ENCODE assay signal across 18 cellular contexts in the genomic region with DNA sequence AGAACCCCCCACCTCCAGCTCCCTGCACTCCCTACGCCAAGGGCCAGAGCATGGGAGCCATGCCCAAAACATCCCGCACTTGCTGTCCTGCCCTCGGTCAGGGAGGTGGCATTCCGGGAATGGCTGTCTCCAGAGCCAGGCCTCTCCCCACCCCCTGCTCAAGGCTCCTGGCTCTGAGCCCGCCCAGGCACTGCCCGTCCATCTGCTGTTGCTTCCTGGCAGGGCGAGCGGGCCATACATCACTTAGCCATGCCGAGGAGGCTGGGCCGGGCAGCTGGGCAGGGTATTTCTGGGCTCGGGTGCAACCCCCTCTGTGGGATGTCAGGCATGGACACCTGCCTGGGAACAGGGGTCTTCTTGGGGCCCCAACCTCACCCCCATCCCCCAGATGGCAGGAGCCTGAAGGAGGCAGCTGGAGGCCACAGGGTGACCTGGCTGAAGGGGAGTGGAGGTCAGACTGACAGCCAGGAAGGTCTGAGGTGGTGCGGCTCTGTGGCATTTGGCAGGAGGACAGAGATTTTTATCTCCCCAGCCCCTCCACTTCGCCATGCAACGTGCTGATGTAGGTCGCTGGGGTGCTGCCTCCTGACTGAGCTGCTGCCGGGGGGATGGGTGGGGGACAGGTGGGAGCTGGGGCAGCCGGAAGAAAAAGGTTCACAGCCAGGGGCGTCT. TPM values are rescaled to one million over a fixed set of nuclear protein-coding genes. Genes with fewer than 3 reads are reported as not detected.
DNase-seq lines count a peak whose midpoint lies in the region; ATAC-seq and TF ChIP-seq lines count a peak whose summit lies in the region.
"Had no signal": no experiment of that assay in that cellular context is flagged by ENCODE, and none has a peak within 500 bp of the region (broad histone marks: within the 10 kb centered on the region; RNA-seq: fewer than 3 reads in every experiment).

No MANE protein-coding gene starts in this region.

- no peaks in the 10 kb centered on the region for H3K79me2 ChIP-seq in osteoblast (ENCODE audit: insufficient read depth, low read length)

- no peaks in the 10 kb centered on the region for H3K9me3 ChIP-seq in adrenal gland (replicated peaks in 1 of 3)
- H3K9me3 ChIP-seq in osteoblast (ENCODE audit: low read depth, low read length): no peaks in the 10 kb centered on the region
- H3K9me3 ChIP-seq: HAP-1, Peyer's patch had no signal

- no peaks in the 10 kb centered on the region for H3K36me3 Mint-ChIP-seq in type B pancreatic cell
- H3K36me3 Mint-ChIP-seq: CD4-positive, CD25-positive, alpha-beta regulatory T cell; stimulated activated effector memory CD8-positive, alpha-beta T cell treated with anti-CD3 and anti-CD28 coated beads, Interleukin-12 subunit alpha, Interleukin-12 subunit beta, amount 100 ng/mL, for 72 hours had no signal

- H2AFZ ChIP-seq in osteoblast (ENCODE audit: low read length): no peak overlapping the region

- TF ChIP-seq CTCF in adrenal gland (IDR thresholded peaks at IDR 0.05): no peak
- TF ChIP-seq CTCF in osteoblast (IDR thresholded peaks at IDR 0.05; ENCODE audit: extremely low read depth, low read depth, low read length): no peak
- TF ChIP-seq CTCF in foreskin keratinocyte (conservative IDR thresholded peaks at IDR 0.05): no peak
- TF ChIP-seq CTCF in type B pancreatic cell (conservative IDR thresholded peaks at IDR 0.05): no peak

- H3K27ac ChIP-seq in adrenal gland: no peak overlapping the region
- no peak overlapping the region for H3K27ac ChIP-seq in osteoblast (ENCODE audit: low read depth, low read length)
- H3K27ac ChIP-seq in foreskin keratinocyte: no peak overlapping the region
- H3K27ac ChIP-seq: Peyer's patch had no signal

- TF ChIP-seq POLR2A in adrenal gland (IDR thresholded peaks at IDR 0.05): no peak

- H3K27ac Mint-ChIP-seq in type B pancreatic cell: no peak overlapping the region
- H3K27ac Mint-ChIP-seq: CD4-positive, CD25-positive, alpha-beta regulatory T cell; progenitor cell of endocrine pancreas; stimulated activated effector memory CD8-positive, alpha-beta T cell treated with anti-CD3 and anti-CD28 coated beads, Interleukin-12 subunit alpha, Interleukin-12 subunit beta, amount 100 ng/mL, for 72 hours had no signal

- no peak for ATAC-seq in foreskin keratinocyte
- ATAC-seq: stimulated activated effector memory CD8-positive, alpha-beta T cell treated with anti-CD3 and anti-CD28 coated beads, Interleukin-12 subunit alpha, Interleukin-12 subunit beta, amount 100 ng/mL, for 72 hours had no signal

- H3K36me3 ChIP-seq in adrenal gland (replicated peaks in 1 of 2) (no peaks in the 10 kb centered on the region), osteoblast (ENCODE audit: insufficient read depth, low read length) (no peaks in the 10 kb centered on the region)
- H3K36me3 ChIP-seq: HAP-1, Peyer's patch had no signal

- H3K27me3 ChIP-seq in adrenal gland (no peaks in the 10 kb centered on the region), osteoblast (ENCODE audit: insufficient read depth, low read length) (peaks cover 18% of the 10 kb centered on the region), foreskin keratinocyte (peaks cover 31% of the 10 kb centered on the region)
- H3K27me3 ChIP-seq: Peyer's patch had no signal

- peaks cover 55% of the 10 kb centered on the region for H3K27me3 Mint-ChIP-seq in type B pancreatic cell

- intact Hi-C loops in adrenal gland (cut with DNase I): no loop called here

- no peak overlapping the region for H3K4me3 ChIP-seq in adrenal gland
- no peak overlapping the region for H3K4me3 ChIP-seq in osteoblast (ENCODE audit: insufficient read depth, low read length)
- H3K4me3 ChIP-seq: HAP-1, Peyer's patch had no signal

- peaks cover 22% of the 10 kb centered on the region for H3K4me1 Mint-ChIP-seq in type B pancreatic cell (ENCODE audit: unreplicated experiment)
- H3K4me1 Mint-ChIP-seq: CD4-positive, CD25-positive, alpha-beta regulatory T cell; stimulated activated effector memory CD8-positive, alpha-beta T cell treated with anti-CD3 and anti-CD28 coated beads, Interleukin-12 subunit alpha, Interleukin-12 subunit beta, amount 100 ng/mL, for 72 hours had no signal

- no peaks in the 10 kb centered on the region for H3K9me3 Mint-ChIP-seq in type B pancreatic cell
- H3K9me3 Mint-ChIP-seq: stimulated activated effector memory CD8-positive, alpha-beta T cell treated with anti-CD3 and anti-CD28 coated beads, Interleukin-12 subunit alpha, Interleukin-12 subunit beta, amount 100 ng/mL, for 72 hours had no signal

- 21 to 66% (median 28%) methylated on average over 3 to 18 of the region's 18 CpGs for WGBS in adrenal gland, 4 donors

- H3K4me3 Mint-ChIP-seq in type B pancreatic cell: no peak overlapping the region
- H3K4me3 Mint-ChIP-seq: CD4-positive, CD25-positive, alpha-beta regulatory T cell; stimulated activated effector memory CD8-positive, alpha-beta T cell treated with anti-CD3 and anti-CD28 coated beads, Interleukin-12 subunit alpha, Interleukin-12 subunit beta, amount 100 ng/mL, for 72 hours had no signal

- H4K20me1 ChIP-seq in osteoblast (ENCODE audit: insufficient read depth, low read length): no peaks in the 10 kb centered on the region

- DNase-seq in DMS 273 (lab: John Stamatoyannopoulos, UW; ENCODE audit: unreplicated experiment) (peak; percentile 92), NCI-H1105 (lab: John Stamatoyannopoulos, UW) (peak; percentile 52), adrenal gland (peak; percentile 85 to 96 (median 93)), osteoblast (ENCODE audit: insufficient read length, low spot score, missing footprints) (peak; percentile 79), pons (ENCODE audit: low spot score) (no peak), foreskin keratinocyte (no peak), type B pancreatic cell (ENCODE audit: extremely low spot score, unreplicated experiment) (no peak)
- no peak for DNase-seq in stimulated activated naive CD4-positive, alpha-beta T cell (lab: John Stamatoyannopoulos, UW)
- DNase-seq: activated CD4-positive, alpha-beta T cell treated with anti-CD3 and anti-CD28 coated beads, Interleukin-2, amount 50 U/mL, for 1 hour; CD4-positive, CD25-positive, alpha-beta regulatory T cell; KG1; NCI-H2107; stimulated activated CD4-positive, alpha-beta T cell treated with anti-CD3 and anti-CD28 coated beads, Interleukin-4, amount 100 ng/mL, for 24 hours; T-helper 9 cell had no signal

- H3K4me1 ChIP-seq in adrenal gland (replicated peaks in 1 of 2): peaks cover 0 to 13% of the 10 kb centered on the region in 2 donors
- H3K4me1 ChIP-seq in osteoblast (ENCODE audit: insufficient read depth, low read length): no peaks in the 10 kb centered on the region
- no peaks in the 10 kb centered on the region for H3K4me1 ChIP-seq in foreskin keratinocyte
- H3K4me1 ChIP-seq: HAP-1, Peyer's patch had no signal

- no peak overlapping the region for H3K4me2 ChIP-seq in osteoblast (ENCODE audit: insufficient read depth, low read length)

RNA-seq across cellular contexts. Expression of a gene that starts 8.7 kb away (rescaled TPM):
- total RNA-seq in adrenal gland: 10 to 100 TPM in 4 of 8 donors, 1 to 10 TPM in 3, under 1 TPM in 1; 0.77 to 15.1 (median 8.4) TPM
- 1 to 10 TPM; 2.7 to 7.4 (median 5.0) TPM for polyA plus RNA-seq in adrenal gland
- total RNA-seq in osteoblast: not detected in 2 replicates
- not detected in 2 replicates for total RNA-seq in foreskin keratinocyte
- 0.01 TPM in 1 of 2 replicates, not detected in the other for polyA plus RNA-seq in foreskin keratinocyte
- total RNA-seq in type B pancreatic cell (ENCODE audit: low replicate concordance): 1.1 and 1.7 TPM in 2 replicates

RNA-seq across cellular contexts. Expression of a gene that starts 55.7 kb away (rescaled TPM):
- total RNA-seq in adrenal gland: 10 to 100 TPM; 16.3 to 52.1 (median 33.6) TPM
- polyA plus RNA-seq in adrenal gland: 10 to 100 TPM; 13.1 to 97.8 (median 75.7) TPM
- total RNA-seq in osteoblast: 13.0 and 15.6 TPM in 2 replicates
- 14.8 and 15.5 TPM in 2 replicates for total RNA-seq in foreskin keratinocyte
- 23.2 and 23.9 TPM in 2 replicates for polyA plus RNA-seq in foreskin keratinocyte
- 19.0 and 19.2 TPM in 2 replicates for total RNA-seq in type B pancreatic cell (ENCODE audit: low replicate concordance)

RNA-seq across cellular contexts. Expression of a gene that starts 56.1 kb away (rescaled TPM):
- total RNA-seq in adrenal gland (100 to 1,000 TPM in 7 of 8 donors, 10 to 100 TPM in 1; 51.3 to 204 (median 164) TPM), osteoblast (43.0 and 52.1 TPM in 2 replicates), foreskin keratinocyte (157 TPM in 2 replicates), type B pancreatic cell (ENCODE audit: low replicate concordance) (137 and 155 TPM in 2 replicates)
- polyA plus RNA-seq in adrenal gland (100 to 1,000 TPM; 217 to 489 (median 301) TPM), foreskin keratinocyte (229 and 238 TPM in 2 replicates)

Comparison
In these comparisons a context has a peak if more than half of its experiments do, and no peak if none do; other contexts are left out.
1. DNase-seq: peak in DMS 273 (single experiment), NCI-H1105 (single experiment), adrenal gland (7 of 7) and osteoblast (single experiment); none in stimulated activated naive CD4-positive, alpha-beta T cell (0 of 6), pons (single experiment), foreskin keratinocyte (0 of 2) and type B pancreatic cell (single experiment).